ENCODE assay signal across 1 cellular context in genomic region chr16:1045363-1046270, GRCh38.
TF ChIP-seq lines count a peak whose summit lies in the region.

No MANE protein-coding gene starts in this region.

TF ChIP-seq in HepG2, 621 proteins besides CTCF, POLR2A, EP300 and RAD21 (continued from another document):
- TF ChIP-seq ARID5B (CRISPR knock-in tag; IDR thresholded peaks at IDR 0.05): no peak
- TF ChIP-seq ZXDC (CRISPR knock-in tag; IDR thresholded peaks at IDR 0.05): no peak
- no peak for TF ChIP-seq RXRB (CRISPR knock-in tag; IDR thresholded peaks at IDR 0.05; ENCODE audit: borderline replicate concordance)
